12 cellular contexts compared by ENCODE assay signal in the genomic region with DNA sequence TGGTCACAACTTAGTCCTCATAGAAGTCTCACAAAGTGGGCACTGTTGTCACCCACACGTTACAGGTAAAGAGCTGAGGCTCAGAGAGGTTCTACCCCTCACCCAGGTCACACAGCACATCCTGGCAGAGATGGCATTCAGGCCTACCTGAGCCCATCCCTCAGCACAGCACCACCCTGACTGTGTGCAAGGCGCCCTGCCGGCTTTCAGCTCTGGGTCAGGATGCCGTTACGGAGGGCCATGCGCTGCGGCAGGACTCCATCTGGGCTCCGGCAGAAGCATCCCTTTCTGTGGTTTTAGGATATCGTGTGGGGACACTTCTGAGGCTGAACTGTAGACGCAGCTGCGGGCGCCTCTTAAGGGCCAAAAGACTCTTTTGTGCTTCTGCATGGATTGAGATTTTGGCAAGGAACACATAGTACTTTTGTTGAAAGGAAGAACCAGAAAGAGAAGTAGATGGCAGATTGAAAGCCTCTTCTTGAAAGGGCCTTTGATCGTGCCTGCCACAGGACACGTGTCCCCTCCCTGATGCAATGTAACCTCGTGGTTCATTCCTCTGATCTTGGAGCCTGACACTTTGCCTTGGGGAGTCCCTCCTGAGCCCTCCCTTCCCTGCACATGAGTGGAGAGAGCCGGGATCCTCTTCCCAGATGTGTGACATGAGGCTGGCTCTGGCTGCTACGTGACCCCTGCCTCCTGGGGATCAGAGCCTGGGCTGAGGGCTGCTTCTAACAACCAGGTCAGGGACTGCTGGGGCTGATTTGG. TPM values are rescaled to one million over a fixed set of nuclear protein-coding genes. Genes with fewer than 3 reads are reported as not detected.
DNase-seq lines count a peak whose midpoint lies in the region; ATAC-seq lines count a peak whose summit lies in the region.
"Had no signal": no experiment of that assay in that cellular context is flagged by ENCODE, and none has a peak within 500 bp of the region (broad histone marks: within the 10 kb centered on the region; RNA-seq: fewer than 3 reads in every experiment).

No MANE protein-coding gene starts in this region.

- DNase-seq in CD1c-positive myeloid dendritic cell (ENCODE audit: extremely low spot score) (peak; percentile 33), SK-MEL-5 (ENCODE audit: low read depth, low spot score) (peak; percentile 94), GM19240 (ENCODE audit: insufficient read length, low spot score) (no peak), occipital lobe (lab: John Stamatoyannopoulos, UW) (no peak)
- peak; percentile 40 for DNase-seq in activated effector memory CD4-positive, alpha-beta T cell treated with Interleukin-2 at 50 U/mL for 16 hours
- peak in 8 of 10 donors; percentile 62 to 84 (median 73) for DNase-seq in naive thymus-derived CD8-positive, alpha-beta T cell
- DNase-seq: activated B cell treated with CpG ODN at 0.5 μM for 24 hours, C1 segment of cervical spinal cord, GM23248, substantia nigra had no signal

- H3K27ac Mint-ChIP-seq in naive thymus-derived CD8-positive, alpha-beta T cell, result peak overlapping the region; percentile 86 to 97 (median 92)
- H3K27ac Mint-ChIP-seq: activated B cell treated with CpG ODN at 0.5 μM for 24 hours had no signal

- no peaks in the 10 kb centered on the region for H3K27me3 Mint-ChIP-seq in naive thymus-derived CD8-positive, alpha-beta T cell
- H3K27me3 Mint-ChIP-seq: activated B cell treated with CpG ODN at 0.5 μM for 24 hours had no signal

- H3K4me3 Mint-ChIP-seq in naive thymus-derived CD8-positive, alpha-beta T cell, result peak overlapping the region; percentile 51 to 85 (median 74)
- H3K4me3 Mint-ChIP-seq: activated B cell treated with CpG ODN at 0.5 μM for 24 hours had no signal

- in situ Hi-C loops in SK-MEL-5 (cut with HindIII; ENCODE audit: low pct_unique_long_range_greater_than_20kb, low sequenced_read_pairs), result no loop called here

- peaks cover 0 to 38% (median 20%) of the 10 kb centered on the region in 3 donors for H3K36me3 Mint-ChIP-seq in naive thymus-derived CD8-positive, alpha-beta T cell

- POLR2A ChIA-PET in naive thymus-derived CD8-positive, alpha-beta T cell (lab: Charles Lee), result interaction anchor here (0.9 to 11.9 kb wide), 7 partner anchors 12 to 176 kb away, joined by 3 to 253 read pairs (median 7); partner anchors contain the start of genes C9orf78, FNBP1 and USP20

- H3K9me3 Mint-ChIP-seq in naive thymus-derived CD8-positive, alpha-beta T cell, result no peaks in the 10 kb centered on the region
- H3K9me3 Mint-ChIP-seq: activated B cell treated with CpG ODN at 0.5 μM for 24 hours had no signal

- ATAC-seq in naive thymus-derived CD8-positive, alpha-beta T cell, result peak; percentile 51 to 52
- no peak for ATAC-seq in GM19035 (IDR thresholded peaks at IDR 0.05; ENCODE audit: unreplicated experiment)
- no peak for ATAC-seq in HG02840 (IDR thresholded peaks at IDR 0.05; ENCODE audit: low FRiP score, unreplicated experiment)

- peaks cover 34 to 91% (median 87%) of the 10 kb centered on the region in 4 donors for H3K4me1 Mint-ChIP-seq in naive thymus-derived CD8-positive, alpha-beta T cell

RNA-seq across cellular contexts. Expression of gene USP20, which starts 31.3 kb away (rescaled TPM):
- 3.7 and 4.9 TPM in 2 replicates for total RNA-seq in SK-MEL-5 (2014; rRNA removed; shearing (Covaris generic))
- 18.6 and 32.8 TPM in 2 replicates for polyA plus RNA-seq in SK-MEL-5 (2015; cell fraction: cytosol; rRNA removed)
- 90.1 and 95.1 TPM in 2 replicates for polyA plus RNA-seq in SK-MEL-5 (2015; cell fraction: nucleus; rRNA removed)
- total RNA-seq in naive thymus-derived CD8-positive, alpha-beta T cell, result 100 to 1,000 TPM; 117 to 124 TPM
- 10 to 100 TPM; 37.1 to 76.4 (median 49.4) TPM for polyA plus RNA-seq in naive thymus-derived CD8-positive, alpha-beta T cell
- 9.8 TPM for total RNA-seq in occipital lobe

RNA-seq across cellular contexts. Expression of gene C9orf78, which starts 31.5 kb away (rescaled TPM):
- total RNA-seq in SK-MEL-5 (2014; rRNA removed; shearing (Covaris generic)), result 70.8 and 77.7 TPM in 2 replicates
- 84.3 and 86.6 TPM in 2 replicates for polyA plus RNA-seq in SK-MEL-5 (2015; cell fraction: cytosol; rRNA removed)
- polyA plus RNA-seq in SK-MEL-5 (2015; cell fraction: nucleus; rRNA removed), result 21.7 and 28.5 TPM in 2 replicates
- 100 to 1,000 TPM in 1 of 2 experiments, 10 to 100 TPM in 1; 98.7 to 104 TPM for total RNA-seq in naive thymus-derived CD8-positive, alpha-beta T cell
- 100 to 1,000 TPM; 191 to 242 (median 222) TPM for polyA plus RNA-seq in naive thymus-derived CD8-positive, alpha-beta T cell
- 40.2 TPM for total RNA-seq in occipital lobe

RNA-seq across cellular contexts. Expression of gene TOR1A, which starts 42.6 kb away (rescaled TPM):
- total RNA-seq in SK-MEL-5 (2014; rRNA removed; shearing (Covaris generic)), result 23.7 and 24.7 TPM in 2 replicates
- 58.2 and 58.7 TPM in 2 replicates for polyA plus RNA-seq in SK-MEL-5 (2015; cell fraction: cytosol; rRNA removed)
- polyA plus RNA-seq in SK-MEL-5 (2015; cell fraction: nucleus; rRNA removed), result 22.3 and 25.5 TPM in 2 replicates
- 10 to 100 TPM; 33.4 to 34.3 TPM for total RNA-seq in naive thymus-derived CD8-positive, alpha-beta T cell
- 10 to 100 TPM; 42.6 to 55.0 (median 47.1) TPM for polyA plus RNA-seq in naive thymus-derived CD8-positive, alpha-beta T cell
- total RNA-seq in occipital lobe, result 21.8 TPM

Comparison
In these comparisons a context has a peak if more than half of its experiments do, and no peak if none do; other contexts are left out.
1. DNase-seq: peak in CD1c-positive myeloid dendritic cell (single experiment), SK-MEL-5 (single experiment), activated effector memory CD4-positive, alpha-beta T cell treated with Interleukin-2 at 50 U/mL for 16 hours (single experiment) and naive thymus-derived CD8-positive, alpha-beta T cell (8 of 10); none in GM19240 (single experiment) and occipital lobe (single experiment).
2. ATAC-seq: peak in naive thymus-derived CD8-positive, alpha-beta T cell (2 of 2); none in GM19035 (single experiment) and HG02840 (single experiment).
3. RNA of gene USP20, which starts 31.3 kb away (total RNA-seq): 117 to 124 TPM in naive thymus-derived CD8-positive, alpha-beta T cell; 9.8 TPM in occipital lobe (single experiment) and 3.7 to 4.9 TPM in SK-MEL-5; every median in the first group is over 10 times any median in the second.